Comparison of ENCODE assay signal across 7 cellular contexts in the genomic region with DNA sequence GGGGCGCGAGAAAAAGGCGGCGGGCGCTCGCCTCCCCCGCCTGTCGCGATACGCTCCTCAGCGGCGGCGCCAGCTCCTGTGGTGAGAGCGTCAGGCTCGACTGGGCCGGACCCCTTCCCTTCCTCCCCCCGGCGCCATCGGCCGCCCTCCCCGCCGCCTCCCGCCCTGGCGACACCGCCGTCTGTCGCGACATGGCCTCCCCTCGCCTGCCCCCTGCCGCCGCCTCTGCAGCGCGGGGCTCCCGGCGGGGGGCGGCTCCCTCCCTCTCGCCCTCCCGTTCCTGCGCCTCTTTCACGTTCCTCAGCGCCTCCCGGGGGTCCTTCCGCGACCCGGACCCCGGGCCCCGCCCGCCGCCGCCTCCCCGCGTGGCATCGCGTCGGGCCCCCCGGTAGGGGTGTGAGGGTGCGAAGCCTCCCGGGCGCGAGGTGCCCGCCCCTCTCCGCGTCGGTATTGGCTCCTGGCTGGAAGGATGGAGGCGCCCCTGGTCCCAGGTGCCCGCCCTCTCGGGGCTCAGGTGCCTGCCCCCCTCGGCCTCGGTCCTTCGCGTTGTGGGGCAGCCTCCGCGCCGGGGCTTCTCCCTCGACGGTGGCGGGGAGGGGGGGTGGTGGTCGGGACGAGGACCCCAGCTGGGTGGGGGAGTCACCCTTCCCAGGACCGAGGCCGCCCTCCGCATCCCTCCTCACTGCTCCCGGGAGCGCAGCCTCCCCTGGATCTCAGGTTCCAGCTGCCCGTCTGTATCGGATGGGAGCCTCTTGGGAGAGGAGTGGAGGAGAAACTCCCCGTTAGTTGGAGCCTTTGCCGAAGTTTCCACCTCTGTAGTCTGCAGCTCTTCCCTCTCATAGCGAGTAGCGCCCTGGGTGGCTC. TPM values are rescaled to one million over a fixed set of nuclear protein-coding genes. Genes with fewer than 3 reads are reported as not detected.
DNase-seq lines count a peak whose midpoint lies in the region; ATAC-seq and TF ChIP-seq lines count a peak whose summit lies in the region.
"Had no signal": no experiment of that assay in that cellular context is flagged by ENCODE, and none has a peak within 500 bp of the region (broad histone marks: within the 10 kb centered on the region; RNA-seq: fewer than 3 reads in every experiment).

No MANE protein-coding gene starts in this region.

- CTCF ChIA-PET in activated CD8-positive, alpha-beta T cell treated with anti-CD3 and anti-CD28 coated beads for 36 hours (lab: Charles Lee) = interaction anchor here (0.8 to 2.3 kb wide), 4 partner anchors 12 to 128 kb away, joined by 3 to 11 read pairs (median 6); partner anchors contain the start of genes LENG1 and MBOAT7

- H3K27ac ChIP-seq in upper lobe of left lung = peak overlapping the region; percentile 93 to 99 (median 96)

- H3K4me1 Mint-ChIP-seq in activated CD8-positive, alpha-beta T cell treated with anti-CD3 and anti-CD28 coated beads for 36 hours (ENCODE audit: low read depth) = peaks cover 49% of the 10 kb centered on the region

- peak overlapping the region; percentile 87 for H3K4me3 Mint-ChIP-seq in activated CD8-positive, alpha-beta T cell treated with anti-CD3 and anti-CD28 coated beads for 36 hours

- peaks cover 2% of the 10 kb centered on the region for H3K9me3 ChIP-seq in iPS-18c (ENCODE audit: control insufficient read depth, insufficient read depth, low read length)
- no peaks in the 10 kb centered on the region for H3K9me3 ChIP-seq in upper lobe of left lung

- no peak for ATAC-seq in activated CD8-positive, alpha-beta T cell treated with anti-CD3 and anti-CD28 coated beads for 36 hours
- ATAC-seq in upper lobe of left lung (ENCODE audit: low FRiP score in 2 of 2) = no peak

- intact Hi-C loops in activated CD8-positive, alpha-beta T cell treated with anti-CD3 and anti-CD28 coated beads for 36 hours (cut with micrococcal nuclease) = loop anchor here (2.0 kb wide), 1 partner anchor 23 kb away; the partner anchor contains the start of genes PRPF31 and TFPT

- peaks cover 32 to 44% (median 38%) of the 10 kb centered on the region in 4 donors for H3K4me1 ChIP-seq in upper lobe of left lung

- H3K4me3 ChIP-seq in iPS-18c (ENCODE audit: insufficient read depth, low read depth, low read length) = peak overlapping the region; percentile 77
- peak overlapping the region; percentile 92 to 100 (median 94) for H3K4me3 ChIP-seq in upper lobe of left lung

- H3K36me3 Mint-ChIP-seq in activated CD8-positive, alpha-beta T cell treated with anti-CD3 and anti-CD28 coated beads for 36 hours (ENCODE audit: low read depth) = peaks cover 18% of the 10 kb centered on the region

- no peak for TF ChIP-seq CTCF in GM13976 (IDR thresholded peaks at IDR 0.05; ENCODE audit: borderline replicate concordance, control extremely low read depth, extremely low read depth, insufficient read depth, missing control alignments)
- TF ChIP-seq CTCF in activated CD8-positive, alpha-beta T cell treated with anti-CD3 and anti-CD28 coated beads for 36 hours (IDR thresholded peaks at IDR 0.05) = no peak
- no peak for TF ChIP-seq CTCF in upper lobe of left lung (IDR thresholded peaks at IDR 0.05)

- H3K27me3 ChIP-seq in upper lobe of left lung = no peaks in the 10 kb centered on the region

- no peak for TF ChIP-seq POLR2A in upper lobe of left lung (IDR thresholded peaks at IDR 0.05)

- in situ Hi-C loops in GM13976 (cut with MboI; ENCODE audit: low sequenced_read_pairs, unreplicated experiment) = no loop called here

- peak overlapping the region; percentile 92 for H3K27ac Mint-ChIP-seq in activated CD8-positive, alpha-beta T cell treated with anti-CD3 and anti-CD28 coated beads for 36 hours

- 2 to 40% methylated on average over 1 to 29 of the region's 90 CpGs for WGBS in upper lobe of left lung, 2 donors

- DNase-seq in GM13976 (ENCODE audit: low spot score) = peak; percentile 55
- peak; percentile 49 for DNase-seq in activated CD8-positive, alpha-beta T cell treated with anti-CD3 and anti-CD28 coated beads for 36 hours
- peak in 1 of 2 donors; percentile 89 for DNase-seq in upper lobe of left lung
- DNase-seq in NCI-H524 (lab: John Stamatoyannopoulos, UW) = no peak
- DNase-seq in NCI-H510A (lab: John Stamatoyannopoulos, UW) = no peak

- no peak for TF ChIP-seq EP300 in upper lobe of left lung (IDR thresholded peaks at IDR 0.05)

- POLR2A ChIA-PET in activated CD8-positive, alpha-beta T cell treated with anti-CD3 and anti-CD28 coated beads for 36 hours (lab: Charles Lee) = interaction anchor here (0.6 to 5.5 kb wide), 12 partner anchors 13 to 70 kb away, joined by 3 to 29 read pairs (median 4); partner anchors contain the start of genes LENG1, PRPF31, TFPT and TSEN34

- peaks cover 6 to 22% (median 12%) of the 10 kb centered on the region in 4 donors for H3K36me3 ChIP-seq in upper lobe of left lung

- no peaks in the 10 kb centered on the region for H3K27me3 Mint-ChIP-seq in activated CD8-positive, alpha-beta T cell treated with anti-CD3 and anti-CD28 coated beads for 36 hours

- no peaks in the 10 kb centered on the region for H3K9me3 Mint-ChIP-seq in activated CD8-positive, alpha-beta T cell treated with anti-CD3 and anti-CD28 coated beads for 36 hours

RNA-seq across cellular contexts. Expression of gene CNOT3, which starts 0.6 kb away (rescaled TPM):
- 10 to 100 TPM; 48.8 to 50.7 TPM for total RNA-seq in activated CD8-positive, alpha-beta T cell treated with anti-CD3 and anti-CD28 coated beads for 36 hours
- total RNA-seq in upper lobe of left lung = 10 to 100 TPM; 18.8 to 65.0 (median 36.6) TPM

RNA-seq across cellular contexts. Expression of gene LENG1, which starts 21.4 kb away (rescaled TPM):
- total RNA-seq in activated CD8-positive, alpha-beta T cell treated with anti-CD3 and anti-CD28 coated beads for 36 hours = 1 to 10 TPM; 3.3 to 4.0 TPM
- 10 to 100 TPM in 3 of 6 donors, 1 to 10 TPM in 3; 8.5 to 16.8 (median 9.4) TPM for total RNA-seq in upper lobe of left lung

RNA-seq across cellular contexts. Expression of gene PRPF31, which starts 22.6 kb away (rescaled TPM):
- 10 to 100 TPM; 81.1 to 85.2 TPM for total RNA-seq in activated CD8-positive, alpha-beta T cell treated with anti-CD3 and anti-CD28 coated beads for 36 hours
- total RNA-seq in upper lobe of left lung = 10 to 100 TPM; 43.9 to 73.3 (median 47.4) TPM

RNA-seq across cellular contexts. Expression of gene TFPT, which starts 22.7 kb away (rescaled TPM):
- 10 to 100 TPM; 27.7 to 28.1 TPM for total RNA-seq in activated CD8-positive, alpha-beta T cell treated with anti-CD3 and anti-CD28 coated beads for 36 hours
- total RNA-seq in upper lobe of left lung = 10 to 100 TPM; 10.5 to 51.3 (median 26.2) TPM

RNA-seq across cellular contexts. Expression of gene TMC4, which starts 34.8 kb away (rescaled TPM):
- total RNA-seq in activated CD8-positive, alpha-beta T cell treated with anti-CD3 and anti-CD28 coated beads for 36 hours = under 1 TPM in 1 of 2 experiments, not detected in 1; 0.54 TPM
- total RNA-seq in upper lobe of left lung = 100 to 1,000 TPM in 1 of 6 donors, 10 to 100 TPM in 5; 35.7 to 116 (median 48.5) TPM
- total RNA-seq: activated CD8-positive, alpha-beta memory T cell treated with anti-CD3 and anti-CD28 coated beads for 36 hours had no signal

Comparison
In these comparisons a context has a peak if more than half of its experiments do, and no peak if none do; other contexts are left out.
1. DNase-seq: peak in GM13976 (single experiment) and activated CD8-positive, alpha-beta T cell treated with anti-CD3 and anti-CD28 coated beads for 36 hours (single experiment); none in NCI-H524 (0 of 2) and NCI-H510A (single experiment).